Comparison of ENCODE assay signal across 8 cellular contexts in genomic region chr20:31560094-31560899, GRCh38. TPM values are rescaled to one million over a fixed set of nuclear protein-coding genes. Genes with fewer than 3 reads are reported as not detected.
DNase-seq lines count a peak whose midpoint lies in the region; ATAC-seq and TF ChIP-seq lines count a peak whose summit lies in the region.

No MANE protein-coding gene starts in this region.

- TF ChIP-seq CTCF in DOHH2 (IDR thresholded peaks at IDR 0.05; ENCODE audit: low read depth, low read length, poor library complexity, severe bottlenecking) (peak; percentile 97), neural crest cell (conservative IDR thresholded peaks at IDR 0.05) (peak; percentile 100)

- H3K27ac Mint-ChIP-seq in neural crest cell (ENCODE audit: unreplicated experiment): peak overlapping the region; percentile 88

- H3K4me3 ChIP-seq in DOHH2 (ENCODE audit: low read length): no peak overlapping the region

- H3F3A ChIP-seq in DOHH2 (ENCODE audit: control insufficient read depth, insufficient read depth): peaks cover 13% of the 10 kb centered on the region

- H3K27me3 Mint-ChIP-seq in neural crest cell (ENCODE audit: low read depth): peaks cover 3% of the 10 kb centered on the region

- ATAC-seq in HG03469 (IDR thresholded peaks at IDR 0.05; ENCODE audit: unreplicated experiment) (peak; percentile 57), GM19035 (IDR thresholded peaks at IDR 0.05; ENCODE audit: unreplicated experiment) (no peak)

- H3K4me2 ChIP-seq in DOHH2 (ENCODE audit: low read length): no peak overlapping the region

- no peak overlapping the region for H3K27ac ChIP-seq in DOHH2 (ENCODE audit: low read depth, low read length)

- H3K27me3 ChIP-seq in DOHH2 (ENCODE audit: control insufficient read depth, low read length): no peaks in the 10 kb centered on the region

- peaks cover 35% of the 10 kb centered on the region for H3K4me1 ChIP-seq in DOHH2 (ENCODE audit: control insufficient read depth, low read length)

- H3K9me2 ChIP-seq in DOHH2 (replicated peaks; ENCODE audit: control insufficient read depth, low read length): no peaks in the 10 kb centered on the region

- no peaks in the 10 kb centered on the region for H3K79me2 ChIP-seq in DOHH2 (ENCODE audit: control insufficient read depth, low read length)

- peaks cover 19% of the 10 kb centered on the region for H3K4me1 Mint-ChIP-seq in neural crest cell

- no peaks in the 10 kb centered on the region for H3K9me3 Mint-ChIP-seq in neural crest cell

- DNase-seq in RKO (ENCODE audit: low spot score) (peak; percentile 84), fibroblast of gingiva (ENCODE audit: low read depth) (peak; percentile 94), neural crest cell (ENCODE audit: low read depth, low spot score) (peak; percentile 77), stromal cell of bone marrow (ENCODE audit: low read depth) (peak; percentile 85)
- peak; percentile 80 to 86 for DNase-seq in activated T-cell treated with anti-CD3 and anti-CD28 coated beads, Interleukin-2, amount 50 U/mL, for 48 hours

- H3K9me3 ChIP-seq in DOHH2 (ENCODE audit: control insufficient read depth, insufficient read depth, low read length): no peaks in the 10 kb centered on the region

- H3K4me3 Mint-ChIP-seq in neural crest cell: no peak overlapping the region

- no peaks in the 10 kb centered on the region for H4K20me1 ChIP-seq in DOHH2 (ENCODE audit: control insufficient read depth, insufficient read depth, low read depth, low read length)

- peaks cover 12% of the 10 kb centered on the region for H3K36me3 Mint-ChIP-seq in neural crest cell (ENCODE audit: low read depth)

- peaks cover 57% of the 10 kb centered on the region for H3K36me3 ChIP-seq in DOHH2 (ENCODE audit: control insufficient read depth, low read length)

RNA-seq across cellular contexts. Expression of gene ID1, which starts 44.8 kb away (rescaled TPM):
- 4.3 and 5.8 TPM in 2 replicates for total RNA-seq in neural crest cell

RNA-seq across cellular contexts. Expression of gene HM13, which starts 46.1 kb away (rescaled TPM):
- 179 and 185 TPM in 2 replicates for total RNA-seq in neural crest cell
